In genomic region chr14:87896393-87897380, GRCh38 we compare ENCODE assay signal across 8 cellular contexts.
DNase-seq lines count a peak whose midpoint lies in the region; ATAC-seq and TF ChIP-seq lines count a peak whose summit lies in the region.

No MANE protein-coding gene starts in this region.

- no peak overlapping the region for H3K27ac Mint-ChIP-seq in HFFc6
- no peak overlapping the region for H3K27ac Mint-ChIP-seq in WTC11

- H3K4me1 Mint-ChIP-seq in HFFc6 (ENCODE audit: low read depth) (peaks cover 5% of the 10 kb centered on the region; the same call in 1 of the 2 replicates), WTC11 (no peaks in the 10 kb centered on the region)

- H3K4me1 ChIP-seq in iPS DF 6.9 (ENCODE audit: control insufficient read depth, insufficient read depth, low read length) (no peaks in the 10 kb centered on the region), thoracic aorta (ENCODE audit: control insufficient read depth in 1 of 2, low read depth in 2 of 2) (no peaks in the 10 kb centered on the region)

- H3K9me3 Mint-ChIP-seq in HFFc6 (no peaks in the 10 kb centered on the region), WTC11 (no peaks in the 10 kb centered on the region)

- DNase-seq in ELR (ENCODE audit: low read depth), result peak; percentile 59
- DNase-seq in HFFc6, result peak; percentile 47
- DNase-seq in NCI-H2107 treated with DMSO at 0.1 percent for 48 hours (lab: John Stamatoyannopoulos, UW; ENCODE audit: unreplicated experiment), result peak; percentile 70
- DNase-seq in WTC11 (ENCODE audit: low spot score), result no peak
- DNase-seq in iPS DF 6.9 (ENCODE audit: low read depth, low spot score), result peak; percentile 20
- DNase-seq in thoracic aorta (ENCODE audit: low spot score), result no peak
- DNase-seq in NK-92 treated with Interleukin-12 subunit alpha and Interleukin-12 subunit beta, amount 100 ng/mL, for 24 hours (lab: John Stamatoyannopoulos, UW), result no peak

- H3K4me3 ChIP-seq in iPS DF 6.9 (ENCODE audit: low read length) (no peak overlapping the region), thoracic aorta (no peak overlapping the region)

- H3K36me3 ChIP-seq in iPS DF 6.9 (ENCODE audit: control insufficient read depth, insufficient read depth, low read length) (no peaks in the 10 kb centered on the region), thoracic aorta (no peaks in the 10 kb centered on the region)

- CTCF ChIA-PET in WTC11 (lab: Charles Lee), result interaction anchor here (1.1 to 1.9 kb wide), 2 partner anchors 91 to 98 kb away, joined by 3 to 14 read pairs; no protein-coding TSS in a partner anchor

- peaks cover 3% of the 10 kb centered on the region for H3K27me3 Mint-ChIP-seq in HFFc6 (ENCODE audit: insufficient read depth)
- H3K27me3 Mint-ChIP-seq in WTC11 (ENCODE audit: low read depth), result no peaks in the 10 kb centered on the region

- H3K27me3 ChIP-seq in iPS DF 6.9 (ENCODE audit: control insufficient read depth, insufficient read depth, low read length) (no peaks in the 10 kb centered on the region), thoracic aorta (replicated peaks; ENCODE audit: insufficient read depth) (no peaks in the 10 kb centered on the region)

- ATAC-seq in WTC11 (peak; percentile 60; the same call in 1 of the 2 replicates), thoracic aorta (ENCODE audit: insufficient number of reproducible peaks, low FRiP score, low read depth) (no peak), HG03342 (IDR thresholded peaks at IDR 0.05; ENCODE audit: unreplicated experiment) (no peak)

- no CpG with 5 or more reads among the region's 9 CpGs for WGBS in iPS DF 6.9 (ENCODE audit: insufficient coverage, insufficient read length)

- POLR2A ChIA-PET in WTC11 (lab: Charles Lee), result no interaction called here

- H3K9me3 ChIP-seq in iPS DF 6.9 (ENCODE audit: control insufficient read depth, insufficient read depth, low read length) (no peaks in the 10 kb centered on the region), thoracic aorta (no peaks in the 10 kb centered on the region)

- H3K4me3 Mint-ChIP-seq in HFFc6 (no peak overlapping the region), WTC11 (no peak overlapping the region)

- H3K27ac ChIP-seq in iPS DF 6.9 (ENCODE audit: low read length) (no peak overlapping the region), thoracic aorta (no peak overlapping the region)

- H3K36me3 Mint-ChIP-seq in HFFc6 (ENCODE audit: low read depth) (no peaks in the 10 kb centered on the region), WTC11 (no peaks in the 10 kb centered on the region)

- TF ChIP-seq CTCF in HFFc6 (IDR thresholded peaks at IDR 0.05) (peak; percentile 88), WTC11 (IDR thresholded peaks at IDR 0.05) (peak; percentile 67), thoracic aorta (IDR thresholded peaks at IDR 0.05) (peak; percentile 43)

TF ChIP-seq in WTC11, 78 proteins besides CTCF, POLR2A, EP300 and RAD21:
- no peak for TF ChIP-seq TP53 (CRISPR knock-in tag; IDR thresholded peaks at IDR 0.05)
- no peak for TF ChIP-seq MAX (CRISPR knock-in tag; IDR thresholded peaks at IDR 0.05)
- no peak for TF ChIP-seq ZNF138 (CRISPR knock-in tag; conservative IDR thresholded peaks at IDR 0.05)
- no peak for TF ChIP-seq USF2 (CRISPR knock-in tag; IDR thresholded peaks at IDR 0.05)
- TF ChIP-seq RELA (CRISPR knock-in tag; IDR thresholded peaks at IDR 0.05; ENCODE audit: borderline replicate concordance), result no peak
- TF ChIP-seq ZSCAN18 (CRISPR knock-in tag; IDR thresholded peaks at IDR 0.05), result no peak
- no peak for TF ChIP-seq ZNF671 (CRISPR knock-in tag; IDR thresholded peaks at IDR 0.05)
- no peak for TF ChIP-seq E2F4 (CRISPR knock-in tag; IDR thresholded peaks at IDR 0.05; ENCODE audit: borderline replicate concordance, low read depth)

Comparison
In these comparisons a context has a peak if more than half of its experiments do, and no peak if none do; other contexts are left out.
1. DNase-seq: peak in ELR (single experiment), HFFc6 (single experiment), NCI-H2107 treated with DMSO at 0.1 percent for 48 hours (single experiment) and iPS DF 6.9 (single experiment); none in WTC11 (single experiment), thoracic aorta (single experiment) and NK-92 treated with Interleukin-12 subunit alpha and Interleukin-12 subunit beta, amount 100 ng/mL, for 24 hours (single experiment).
2. Peak in every context shown above with its lines, with median percentiles within 50 percentile points of each other: CTCF ChIP-seq.